In the genomic region with DNA sequence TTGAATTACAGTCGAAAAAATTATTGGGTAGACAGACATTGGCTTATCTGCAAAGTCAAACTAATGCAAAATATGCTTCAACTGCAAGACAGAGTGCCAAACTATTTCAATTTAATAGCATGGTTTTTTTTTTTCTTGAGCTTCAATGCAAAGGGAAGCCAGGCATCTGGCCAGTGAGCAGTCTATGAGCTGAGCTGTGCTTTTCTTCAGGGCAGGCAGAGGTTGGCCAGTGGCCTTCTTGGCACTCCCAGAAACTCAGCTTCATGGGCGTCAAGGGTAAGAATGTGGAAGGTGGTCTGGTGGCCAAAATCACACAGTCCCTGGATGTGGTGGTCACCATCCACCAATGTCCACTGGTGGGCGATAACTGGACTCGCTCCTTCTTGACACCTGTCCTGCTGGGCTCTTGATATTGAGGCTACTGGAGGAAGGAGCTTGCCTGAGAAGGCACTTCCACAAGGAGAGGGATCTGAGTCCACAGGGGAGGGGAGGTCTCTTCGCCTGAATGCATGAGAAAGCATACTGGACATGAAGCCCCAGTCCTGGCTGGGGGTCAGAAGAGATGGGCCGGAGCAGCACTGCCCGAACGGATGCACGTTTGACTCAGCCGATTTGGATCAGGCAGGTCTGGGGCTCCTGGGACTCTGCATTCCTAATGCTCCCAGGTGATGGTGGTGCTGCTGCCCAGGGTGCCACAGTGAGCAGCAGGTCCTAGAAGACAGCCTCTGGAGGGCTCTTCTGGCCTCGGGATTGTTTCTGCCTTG, we compare ENCODE assay signal across 22 cellular contexts. TPM values are rescaled to one million over a fixed set of nuclear protein-coding genes. Genes with fewer than 3 reads are reported as not detected.
DNase-seq lines count a peak whose midpoint lies in the region; ATAC-seq, FAIRE-seq and TF ChIP-seq lines count a peak whose summit lies in the region.
"Had no signal": no experiment of that assay in that cellular context is flagged by ENCODE, and none has a peak within 500 bp of the region (broad histone marks: within the 10 kb centered on the region; RNA-seq: fewer than 3 reads in every experiment).

No MANE protein-coding gene starts in this region.

- H3K4me3 Mint-ChIP-seq in WTC11, result no peak overlapping the region
- H3K4me3 Mint-ChIP-seq: activated CD8-positive, alpha-beta T cell treated with anti-CD3 and anti-CD28 coated beads for 36 hours; effector memory CD8-positive, alpha-beta T cell; immature natural killer cell had no signal

- H3K27me3 ChIP-seq in gastroesophageal sphincter (no peaks in the 10 kb centered on the region), sigmoid colon (no peaks in the 10 kb centered on the region), psoas muscle (ENCODE audit: insufficient read depth in 3 of 3, low read length in 2 of 3) (peaks cover 0 to 29% (median 2%) of the 10 kb centered on the region in 3 donors)
- H3K27me3 ChIP-seq: BLaER1 treated with 17β-estradiol and CSF1 and Interleukin-3, amounts not matched to agents 10 nM and 100 nM had no signal

- no peak for ATAC-seq in A549
- ATAC-seq in WTC11, result no peak
- ATAC-seq in gastroesophageal sphincter, result no peak
- ATAC-seq in left lobe of liver, result no peak
- no peak for ATAC-seq in GM19455 (IDR thresholded peaks at IDR 0.05; ENCODE audit: unreplicated experiment)
- ATAC-seq in psoas muscle, result no peak
- ATAC-seq: activated CD8-positive, alpha-beta T cell treated with anti-CD3 and anti-CD28 coated beads for 36 hours; effector memory CD8-positive, alpha-beta T cell had no signal

- H3K36me3 Mint-ChIP-seq in WTC11, result peaks cover 7% of the 10 kb centered on the region
- H3K36me3 Mint-ChIP-seq: immature natural killer cell had no signal

- FAIRE-seq in A549 (lab: Jason Lieb, UNC), result no peak
- FAIRE-seq: small intestine had no signal

- H3K4me1 Mint-ChIP-seq in WTC11, result peaks cover 66% of the 10 kb centered on the region
- H3K4me1 Mint-ChIP-seq: immature natural killer cell had no signal

- no peak for TF ChIP-seq POLR2A in A549 (IDR thresholded peaks at IDR 0.05; ENCODE audit: low read length)
- no peak for TF ChIP-seq POLR2A in gastroesophageal sphincter (IDR thresholded peaks at IDR 0.05)
- TF ChIP-seq POLR2A in sigmoid colon (IDR thresholded peaks at IDR 0.05), result no peak

- no peak for DNase-seq in A549 (ENCODE audit: low read depth in 1 of 2, low spot score in 1 of 2)
- DNase-seq in WTC11 (ENCODE audit: low spot score), result no peak
- DNase-seq in sigmoid colon, result peak; percentile 74
- DNase-seq in stimulated activated CD4-positive, alpha-beta T cell treated with anti-CD3 and anti-CD28 coated beads, Interleukin-4, amount 100 ng/mL, for 4 hours, result no peak
- no peak for DNase-seq in left lobe of liver (ENCODE audit: low spot score)
- no peak for DNase-seq in psoas muscle
- DNase-seq: activated CD8-positive, alpha-beta T cell treated with anti-CD3 and anti-CD28 coated beads for 36 hours; activated naive CD4-positive, alpha-beta T cell; activated T-cell treated with anti-CD3 and anti-CD28 coated beads, Interleukin-2, amount 50 U/mL, for 1 hour; cerebellar nuclear complex; effector memory CD8-positive, alpha-beta T cell; immature natural killer cell; NCI-H1436; NCI-H2171; NCI-H524 treated with DMSO at 0.1 percent for 48 hours; small intestine; stimulated activated CD4-positive, alpha-beta T cell treated with anti-CD3 and anti-CD28 coated beads, Interleukin-4, amount 100 ng/mL, for 24 hours; T-helper 9 cell had no signal

- H3K4me1 ChIP-seq in A549, result peaks cover 71% of the 10 kb centered on the region
- H3K4me1 ChIP-seq in gastroesophageal sphincter, result peaks cover 5 to 100% (median 61%) of the 10 kb centered on the region in 3 donors
- H3K4me1 ChIP-seq in sigmoid colon, result peaks cover 0 to 100% (median 96%) of the 10 kb centered on the region in 4 donors
- peaks cover 5% of the 10 kb centered on the region for H3K4me1 ChIP-seq in psoas muscle
- H3K4me1 ChIP-seq: parathyroid adenoma had no signal

- no peak for TF ChIP-seq CTCF in A549 (IDR thresholded peaks at IDR 0.05)
- no peak for TF ChIP-seq CTCF in WTC11 (IDR thresholded peaks at IDR 0.05)
- no peak for TF ChIP-seq CTCF in gastroesophageal sphincter (IDR thresholded peaks at IDR 0.05)
- TF ChIP-seq CTCF in sigmoid colon (IDR thresholded peaks at IDR 0.05), result no peak
- TF ChIP-seq CTCF in psoas muscle (IDR thresholded peaks at IDR 0.05), result no peak

- WGBS in A549 (ENCODE audit: missing lambda C conversion rate), result 88% methylated on average over 11 of the region's 11 CpGs
- WGBS in gastroesophageal sphincter (ENCODE audit: low coverage in 1 of 2), 2 donors, result 65 to 73% methylated on average over 5 of the region's 11 CpGs
- WGBS in sigmoid colon, 2 donors, result 81 to 90% methylated on average over 11 of the region's 11 CpGs
- WGBS in psoas muscle, 3 donors, result 44 to 52% (median 48%) methylated on average over 11 of the region's 11 CpGs

- TF ChIP-seq RAD21 in A549 (conservative IDR thresholded peaks at IDR 0.05 in 1 of 2, IDR thresholded peaks at IDR 0.05 in 1 of 2), result no peak

- 0 out of 2 replicates have a peak overlapping the region, but pooled peaks have one; percentile 11 for H3K27ac Mint-ChIP-seq in WTC11
- H3K27ac Mint-ChIP-seq: activated CD8-positive, alpha-beta T cell treated with anti-CD3 and anti-CD28 coated beads for 36 hours; effector memory CD8-positive, alpha-beta T cell; immature natural killer cell had no signal

- H3K4me2 ChIP-seq in A549, result peak overlapping the region; percentile 31
- H3K4me2 ChIP-seq: BLaER1 treated with 17β-estradiol and CSF1 and Interleukin-3, amounts not matched to agents 10 nM and 100 nM had no signal

- H3K9me3 ChIP-seq in A549 (no peaks in the 10 kb centered on the region), gastroesophageal sphincter (no peaks in the 10 kb centered on the region), sigmoid colon (no peaks in the 10 kb centered on the region), psoas muscle (no peaks in the 10 kb centered on the region)

- peaks cover 8% of the 10 kb centered on the region for H3K9me3 Mint-ChIP-seq in WTC11
- H3K9me3 Mint-ChIP-seq: activated CD8-positive, alpha-beta T cell treated with anti-CD3 and anti-CD28 coated beads for 36 hours; effector memory CD8-positive, alpha-beta T cell; immature natural killer cell had no signal

- POLR2A ChIA-PET in A549 (lab: Yijun Ruan, JAX) (interaction anchor here (1.4 to 2.3 kb wide), 2 partner anchors 17 to 24 kb away, joined by 3 to 15 read pairs; a partner anchor contains a TSS), WTC11 (lab: Charles Lee) (interaction anchor here (0.5 to 1.4 kb wide), 3 partner anchors 14 to 57 kb away, joined by 3 read pairs; no protein-coding TSS in a partner anchor)

- H3K4me3 ChIP-seq in A549 (no peak overlapping the region), gastroesophageal sphincter (no peak overlapping the region), sigmoid colon (no peak overlapping the region), psoas muscle (no peak overlapping the region)
- H3K4me3 ChIP-seq: BLaER1 treated with 17β-estradiol and CSF1 and Interleukin-3, amounts not matched to agents 10 nM and 100 nM had no signal

- H3K27ac ChIP-seq in A549 (peak overlapping the region; percentile 82 to 85), gastroesophageal sphincter (peak overlapping the region; percentile 26 to 99 (median 89)), sigmoid colon (peak overlapping the region; percentile 88 to 100 (median 94)), psoas muscle (no peak overlapping the region)
- H3K27ac ChIP-seq: BLaER1 treated with 17β-estradiol and CSF1 and Interleukin-3, amounts not matched to agents 10 nM and 100 nM had no signal

- intact Hi-C loops in sigmoid colon (cut with DNase I) (no loop called here), psoas muscle (cut with DNase I) (no loop called here)

- TF ChIP-seq EP300 in A549 (IDR thresholded peaks at IDR 0.05) (no peak), gastroesophageal sphincter (IDR thresholded peaks at IDR 0.05) (no peak), sigmoid colon (IDR thresholded peaks at IDR 0.05) (no peak)

- no peaks in the 10 kb centered on the region for H3K36me3 ChIP-seq in gastroesophageal sphincter
- no peaks in the 10 kb centered on the region for H3K36me3 ChIP-seq in sigmoid colon
- no peaks in the 10 kb centered on the region for H3K36me3 ChIP-seq in psoas muscle (ENCODE audit: insufficient read depth in 1 of 2, low read depth in 1 of 2)
- H3K36me3 ChIP-seq: BLaER1 treated with 17β-estradiol and CSF1 and Interleukin-3, amounts not matched to agents 10 nM and 100 nM had no signal

- CTCF ChIA-PET in A549 (lab: Yijun Ruan, JAX) (interaction anchor here (0.7 to 1.7 kb wide), 7 partner anchors 11 to 102 kb away, joined by 3 to 6 read pairs (median 4); no protein-coding TSS in a partner anchor), WTC11 (lab: Charles Lee) (interaction anchor here (0.7 to 4.0 kb wide), 15 partner anchors 14 to 132 kb away, joined by 3 to 29 read pairs (median 4); a partner anchor contains a TSS)

- no peaks in the 10 kb centered on the region for H3K27me3 Mint-ChIP-seq in WTC11 (ENCODE audit: low read depth)

TF ChIP-seq in WTC11, 78 proteins besides CTCF, POLR2A, EP300 and RAD21 (continues in another document):
- TF ChIP-seq TEAD1 (CRISPR knock-in tag; IDR thresholded peaks at IDR 0.05) (no peak), FOXJ3 (CRISPR knock-in tag; IDR thresholded peaks at IDR 0.05; ENCODE audit: borderline replicate concordance) (no peak)

RNA-seq across cellular contexts. Expression of a gene that starts 17.1 kb away (rescaled TPM):
- polyA plus RNA-seq in A549 (2011; rRNA removed) (36.2 and 46.9 TPM in 2 replicates), A549 (2017; fragmentation: RNase III; extraction: RNeasy Plus Mini Kit Qiagen cat#74134 plus additional on column Dnase treatment) (112 to 122 TPM (median 119 TPM) in 3 replicates), sigmoid colon (10 to 100 TPM; 24.0 to 83.5 (median 25.2) TPM), psoas muscle (10 to 100 TPM; 25.8 to 84.5 (median 37.9) TPM)
- 54.3 and 88.3 TPM in 2 replicates for polyA plus RNA-seq in A549 (2012; cell fraction: cytosol; rRNA removed)
- 415 and 541 TPM in 2 replicates for polyA plus RNA-seq in A549 (2012; cell fraction: nucleus; rRNA removed)
- 56.5 and 110 TPM in 2 replicates for polyA minus RNA-seq in A549 (2011; rRNA and poly(A)+ RNA removed)
- total RNA-seq in WTC11 (2021) (102 to 109 TPM (median 106 TPM) in 3 replicates), gastroesophageal sphincter (100 to 1,000 TPM; 478 to 945 (median 543) TPM), sigmoid colon (1,000 to 10,000 TPM in 1 of 4 donors, 100 to 1,000 TPM in 3; 306 to 1,039 (median 489) TPM), left lobe of liver (12.4 TPM), psoas muscle (10 to 100 TPM; 49.1 to 64.0 (median 59.9) TPM)
- total RNA-seq: activated CD8-positive, alpha-beta T cell treated with anti-CD3 and anti-CD28 coated beads for 36 hours had no signal
- polyA plus RNA-seq: immature natural killer cell had no signal

RNA-seq across cellular contexts. Expression of a gene that starts 17.2 kb away (rescaled TPM):
- polyA plus RNA-seq in A549 (2011; rRNA removed), result 23.8 and 24.3 TPM in 2 replicates
- 12.5 and 16.6 TPM in 2 replicates for polyA plus RNA-seq in A549 (2012; cell fraction: cytosol; rRNA removed)
- 47.7 and 57.6 TPM in 2 replicates for polyA plus RNA-seq in A549 (2012; cell fraction: nucleus; rRNA removed)
- polyA plus RNA-seq in A549 (2017; fragmentation: RNase III; extraction: RNeasy Plus Mini Kit Qiagen cat#74134 plus additional on column Dnase treatment), result 70.9 to 71.4 TPM (median 71.3 TPM) in 3 replicates
- 32.9 and 42.4 TPM in 2 replicates for polyA minus RNA-seq in A549 (2011; rRNA and poly(A)+ RNA removed)
- 75.0 to 89.6 TPM (median 82.3 TPM) in 3 replicates for total RNA-seq in WTC11 (2021)
- total RNA-seq in gastroesophageal sphincter, result 100 to 1,000 TPM; 278 to 618 (median 440) TPM
- total RNA-seq in sigmoid colon, result 100 to 1,000 TPM; 235 to 598 (median 350) TPM
- polyA plus RNA-seq in sigmoid colon, result 10 to 100 TPM in 2 of 3 donors, 1 to 10 TPM in 1; 9.2 to 60.5 (median 10.8) TPM
- 9.1 TPM for total RNA-seq in left lobe of liver
- total RNA-seq in psoas muscle, result 100 to 1,000 TPM in 2 of 4 donors, 10 to 100 TPM in 2; 87.3 to 127 (median 110) TPM
- polyA plus RNA-seq in psoas muscle, result 100 to 1,000 TPM in 1 of 3 donors, 10 to 100 TPM in 2; 39.0 to 115 (median 60.2) TPM
- total RNA-seq: activated CD8-positive, alpha-beta T cell treated with anti-CD3 and anti-CD28 coated beads for 36 hours had no signal
- polyA plus RNA-seq: immature natural killer cell had no signal
